Comparison of ENCODE assay signal across 22 cellular contexts in the genomic region with DNA sequence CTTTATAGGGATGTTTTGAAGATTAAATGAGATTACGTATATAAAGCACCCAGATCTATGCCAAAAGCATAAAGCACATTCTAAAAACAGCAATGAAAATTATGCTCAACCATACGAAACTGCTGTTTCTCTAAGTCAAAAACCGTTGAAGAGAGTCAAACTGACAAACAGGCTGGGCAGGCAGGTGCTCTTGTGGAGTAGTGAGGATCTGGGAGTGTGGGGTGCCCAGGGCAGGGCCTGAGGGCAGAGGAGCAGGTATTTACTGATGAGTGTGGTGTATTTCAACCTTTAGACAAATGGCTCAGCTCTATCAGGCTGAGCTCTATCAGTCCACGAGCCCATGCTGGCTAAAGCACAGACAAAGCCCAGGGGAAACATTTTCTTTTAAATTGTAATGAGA. TPM values are rescaled to one million over a fixed set of nuclear protein-coding genes. Genes with fewer than 3 reads are reported as not detected.
DNase-seq lines count a peak whose midpoint lies in the region; ATAC-seq, FAIRE-seq and TF ChIP-seq lines count a peak whose summit lies in the region.
"Had no signal": no experiment of that assay in that cellular context is flagged by ENCODE, and none has a peak within 500 bp of the region (broad histone marks: within the 10 kb centered on the region; RNA-seq: fewer than 3 reads in every experiment).

No MANE protein-coding gene starts in this region.

- no peak overlapping the region for H3K27ac ChIP-seq in H1 (ENCODE audit: low read depth, low read length)
- no peak overlapping the region for H3K27ac ChIP-seq in trophoblast cell (ENCODE audit: low read depth, low read length)
- no peak overlapping the region for H3K27ac ChIP-seq in psoas muscle
- H3K27ac ChIP-seq: BLaER1 treated with 17β-estradiol and CSF1 and Interleukin-3, amounts not matched to agents 10 nM and 100 nM; gastroesophageal sphincter; ovary; SK-N-MC had no signal

- no peaks in the 10 kb centered on the region for H3K23me2 ChIP-seq in H1 (ENCODE audit: low read depth, low read length)

- TF ChIP-seq POLR2A in H1 (IDR thresholded peaks at IDR 0.05; ENCODE audit: control extremely low read depth in 1 of 2, low read depth in 2 of 2, low read length in 2 of 2) = no peak

- DNase-seq in COLO668 (lab: John Stamatoyannopoulos, UW; ENCODE audit: unreplicated experiment) (peak; percentile 65), H1 (ENCODE audit: low read depth in 1 of 2, low spot score in 2 of 2) (no peak), trophoblast cell (peak; percentile 43 to 47), psoas muscle (no peak), NCI-H2081 (lab: John Stamatoyannopoulos, UW) (no peak)
- DNase-seq: activated CD4-positive, alpha-beta T cell treated with anti-CD3 and anti-CD28 coated beads, Interleukin-2, amount 50 U/mL, for 48 hours; activated CD4-positive, CD25-positive, alpha-beta regulatory T cell treated with anti-CD3 and anti-CD28 coated beads, Interleukin-2, amount 50 U/mL, for 72 hours; activated CD8-positive, alpha-beta memory T cell treated with anti-CD3 and anti-CD28 coated beads, Interleukin-2, amount 50 U/mL, for 48 hours; anterior cingulate cortex; COR-L47; NCI-H1048; NCI-H82; ovary; stimulated activated CD4-positive, alpha-beta T cell treated with anti-CD3 and anti-CD28 coated beads, Interleukin-2, amount 100 ng/mL, for 48 hours had no signal

- no peak for FAIRE-seq in H1 (lab: Jason Lieb, UNC)

- H2BK15ac ChIP-seq in H1 (ENCODE audit: low read length) = no peak overlapping the region

- H3K4me3 ChIP-seq in H1 (ENCODE audit: extremely low read depth in 1 of 4, insufficient read depth in 2 of 4, low read depth in 3 of 4, low read length in 4 of 4) (no peak overlapping the region), trophoblast cell (ENCODE audit: low read depth, low read length) (no peak overlapping the region), psoas muscle (no peak overlapping the region)
- H3K4me3 ChIP-seq: BLaER1 treated with 17β-estradiol and CSF1 and Interleukin-3, amounts not matched to agents 10 nM and 100 nM; gastroesophageal sphincter; lung; ovary; SK-N-MC; tibial artery had no signal

- H4K91ac ChIP-seq in H1 (replicated peaks; ENCODE audit: insufficient read length, low read length) (no peak overlapping the region), trophoblast cell (ENCODE audit: low read depth, low read length) (no peak overlapping the region)

- H3K14ac ChIP-seq in H1 (ENCODE audit: insufficient read length) = no peak overlapping the region
- H3K14ac ChIP-seq in trophoblast cell (ENCODE audit: low read length) = no peak overlapping the region

- ATAC-seq in HG02798 (IDR thresholded peaks at IDR 0.05; ENCODE audit: poor library complexity, unreplicated experiment) = peak; percentile 49
- no peak for ATAC-seq in HG03045 (IDR thresholded peaks at IDR 0.05; ENCODE audit: unreplicated experiment)
- no peak for ATAC-seq in psoas muscle
- ATAC-seq: activated naive CD4-positive, alpha-beta T cell treated with anti-CD3 and anti-CD28 coated beads, Interleukin-2, amount 50 U/mL, for 72 hours; gastroesophageal sphincter had no signal

- CTCF ChIA-PET in H1 (lab: Charles Lee; ENCODE audit: partially characterized antibody) = interaction anchor here (1.0 to 1.9 kb wide), 2 partner anchors 43 to 156 kb away, joined by 3 to 5 read pairs; no protein-coding TSS in a partner anchor

- H3K4ac ChIP-seq in H1 (replicated peaks; ENCODE audit: insufficient read length, low read depth, low read length) (no peak overlapping the region), trophoblast cell (ENCODE audit: low read depth, low read length) (no peak overlapping the region)

- no peak overlapping the region for H4K12ac ChIP-seq in trophoblast cell (ENCODE audit: low read depth, low read length)

- WGBS in H1 (ENCODE audit: extremely low coverage in 1 of 2, insufficient coverage in 1 of 2, insufficient read length in 1 of 2, insufficient replicate concordance in 2 of 2, low coverage in 1 of 2, low lambda C conversion rate in 2 of 2, missing lambda C conversion rate in 1 of 2), 2 experiments = 83% methylated on average over 4 of the region's 4 CpGs; no CpG with 5 or more reads in 1 of the 2 experiments
- WGBS in trophoblast cell (ENCODE audit: extremely low coverage, insufficient coverage, insufficient read length) = no CpG with 5 or more reads among the region's 4 CpGs
- 77 to 79% (median 78%) methylated on average over 4 of the region's 4 CpGs for WGBS in psoas muscle, 3 donors

- no peak overlapping the region for H2AFZ ChIP-seq in H1 (ENCODE audit: low read length)
- no peak overlapping the region for H2AFZ ChIP-seq in trophoblast cell (ENCODE audit: insufficient read depth, low read length, poor library complexity)

- H3K27me3 ChIP-seq in H1 (replicated peaks in 1 of 4; ENCODE audit: control insufficient read depth in 3 of 4, extremely low read depth in 1 of 4, insufficient read depth in 3 of 4, low read length in 3 of 4) = no peaks in the 10 kb centered on the region
- no peaks in the 10 kb centered on the region for H3K27me3 ChIP-seq in trophoblast cell (ENCODE audit: insufficient read depth, low read length)
- no peaks in the 10 kb centered on the region for H3K27me3 ChIP-seq in psoas muscle (ENCODE audit: insufficient read depth in 3 of 3, low read length in 2 of 3)
- H3K27me3 ChIP-seq: BLaER1 treated with 17β-estradiol and CSF1 and Interleukin-3, amounts not matched to agents 10 nM and 100 nM; gastroesophageal sphincter; ovary; tibial artery had no signal

- H3K23ac ChIP-seq in H1 (ENCODE audit: insufficient read length) = no peak overlapping the region
- H3K23ac ChIP-seq in trophoblast cell (ENCODE audit: low read length) = no peak overlapping the region

- H3K36me3 ChIP-seq in H1 (ENCODE audit: control insufficient read depth in 2 of 4, insufficient read depth in 4 of 4, low read length in 3 of 4) (peaks cover 0 to 4% (median 0%) of the 10 kb centered on the region in 4 experiments; a peak in 1 of 8 replicates), trophoblast cell (ENCODE audit: control insufficient read depth in 1 of 2, insufficient read depth in 2 of 2, low read length in 2 of 2) (peaks cover 2% of the 10 kb centered on the region in 2 experiments), psoas muscle (ENCODE audit: insufficient read depth in 1 of 2, low read depth in 1 of 2) (peaks cover 6 to 19% of the 10 kb centered on the region in 2 donors)
- H3K36me3 ChIP-seq: ovary had no signal

- no peak for TF ChIP-seq EP300 in H1 (IDR thresholded peaks at IDR 0.05; ENCODE audit: borderline replicate concordance in 1 of 2, low read depth in 2 of 2, low read length in 2 of 2)

- no peak overlapping the region for H2BK20ac ChIP-seq in H1 (ENCODE audit: low read length)

- no peak overlapping the region for H2BK120ac ChIP-seq in H1 (replicated peaks; ENCODE audit: low read depth, low read length)
- H2BK120ac ChIP-seq in trophoblast cell (ENCODE audit: insufficient read depth, low read length, poor library complexity) = no peak overlapping the region

- H4K8ac ChIP-seq in H1 (ENCODE audit: extremely low read depth, insufficient read depth, low read length) (no peak overlapping the region), trophoblast cell (ENCODE audit: low read depth, low read length) (no peak overlapping the region)

- no peak overlapping the region for H3K4me2 ChIP-seq in H1 (ENCODE audit: insufficient read depth in 1 of 2, low read depth in 2 of 2, low read length in 2 of 2)
- H3K4me2 ChIP-seq in trophoblast cell (ENCODE audit: low read length) = no peak overlapping the region
- H3K4me2 ChIP-seq: BLaER1 treated with 17β-estradiol and CSF1 and Interleukin-3, amounts not matched to agents 10 nM and 100 nM had no signal

- no peak overlapping the region for H3K18ac ChIP-seq in H1 (ENCODE audit: extremely low read depth, low read length)
- H3K18ac ChIP-seq in trophoblast cell (ENCODE audit: low read length) = no peak overlapping the region

- TF ChIP-seq RAD21 in H1 (IDR thresholded peaks at IDR 0.05 in 1 of 2, conservative IDR thresholded peaks at IDR 0.05 in 1 of 2; ENCODE audit: low read depth in 2 of 2, low read length in 2 of 2) = no peak

- no peak overlapping the region for H2BK12ac ChIP-seq in H1 (ENCODE audit: low read depth, low read length)
- no peak overlapping the region for H2BK12ac ChIP-seq in trophoblast cell (ENCODE audit: low read length)

- H3K56ac ChIP-seq in H1 (replicated peaks; ENCODE audit: insufficient read length, low read depth, low read length) = no peak overlapping the region

- POLR2A ChIA-PET in H1 (lab: Charles Lee; ENCODE audit: partially characterized antibody) = interaction anchor here (1.0 kb wide), 1 partner anchor 8 kb away, joined by 3 read pairs; no protein-coding TSS in a partner anchor

- no peak overlapping the region for H3K9ac ChIP-seq in H1 (replicated peaks in 1 of 4; ENCODE audit: extremely low read depth in 1 of 4, low read depth in 3 of 4, low read length in 3 of 4)
- no peak overlapping the region for H3K9ac ChIP-seq in trophoblast cell (ENCODE audit: low read length)
- H3K9ac ChIP-seq: BLaER1 treated with 17β-estradiol and CSF1 and Interleukin-3, amounts not matched to agents 10 nM and 100 nM had no signal

- H4K20me1 ChIP-seq in H1 (replicated peaks in 1 of 2; ENCODE audit: control insufficient read depth in 1 of 2, insufficient read depth in 2 of 2, low read length in 2 of 2) = peaks cover 0 to 5% of the 10 kb centered on the region in 2 experiments

- H3K9me3 ChIP-seq in H1 (ENCODE audit: insufficient read depth in 2 of 2, low read depth in 1 of 2, low read length in 1 of 2) (no peaks in the 10 kb centered on the region), trophoblast cell (ENCODE audit: insufficient read depth, low read depth, low read length) (no peaks in the 10 kb centered on the region), psoas muscle (no peaks in the 10 kb centered on the region)
- H3K9me3 ChIP-seq: BLaER1 treated with 17β-estradiol and CSF1 and Interleukin-3, amounts not matched to agents 10 nM and 100 nM; gastroesophageal sphincter; ovary; tibial artery had no signal

- intact Hi-C loops in psoas muscle (cut with DNase I) = loop anchor here in 1 of 2 donors (5.0 kb wide), 1 partner anchor 37 kb away; no protein-coding TSS in a partner anchor

- TF ChIP-seq CTCF in H1 (IDR thresholded peaks at IDR 0.05; ENCODE audit: control extremely low read depth in 1 of 3, insufficient read depth in 1 of 3, low read depth in 1 of 3, low read length in 3 of 3) (no peak), psoas muscle (IDR thresholded peaks at IDR 0.05) (no peak)

- H3K4me1 ChIP-seq in H1 (replicated peaks in 1 of 4; ENCODE audit: control insufficient read depth in 3 of 4, insufficient read depth in 4 of 4, low read length in 3 of 4) = peaks cover 5 to 24% (median 11%) of the 10 kb centered on the region in 4 experiments; a peak in 5 of 7 replicates
- H3K4me1 ChIP-seq in trophoblast cell (ENCODE audit: control insufficient read depth in 1 of 2, insufficient read depth in 2 of 2, low read length in 2 of 2) = peaks cover 5 to 10% of the 10 kb centered on the region in 2 experiments
- H3K4me1 ChIP-seq in psoas muscle = peaks cover 18% of the 10 kb centered on the region

- H4K5ac ChIP-seq in H1 (ENCODE audit: insufficient read length, low read depth, low read length) = no peak overlapping the region

- peak overlapping the region; percentile 39; the same call in 1 of the 2 replicates for H2AK5ac ChIP-seq in H1 (ENCODE audit: low read depth, low read length)
- H2AK5ac ChIP-seq in trophoblast cell (ENCODE audit: low read length) = no peak overlapping the region

- H2BK5ac ChIP-seq in H1 (ENCODE audit: low read depth, low read length) = no peak overlapping the region
- no peak overlapping the region for H2BK5ac ChIP-seq in trophoblast cell (ENCODE audit: low read depth, low read length, poor library complexity)

- H3K79me2 ChIP-seq in H1 (ENCODE audit: control insufficient read depth in 1 of 2, insufficient read depth in 2 of 2, low read length in 2 of 2) (no peaks in the 10 kb centered on the region), trophoblast cell (ENCODE audit: control insufficient read depth, insufficient read depth, low read length, poor library complexity) (no peaks in the 10 kb centered on the region)

- peaks cover 2% of the 10 kb centered on the region for H3K79me1 ChIP-seq in H1 (ENCODE audit: low read depth, low read length)
- no peaks in the 10 kb centered on the region for H3K79me1 ChIP-seq in trophoblast cell (ENCODE audit: low read length)

RNA-seq across cellular contexts. Expression of a gene that starts 40.4 kb away (rescaled TPM):
- total RNA-seq in H1 (2021; fragmentation: NEBNext Ultra II Directional; extraction: Animal tissue kit (Norgen Biotek cat#: 25700)) = 13.7 and 14.1 TPM in 2 replicates
- polyA plus RNA-seq in H1 (2011; rRNA removed) (2.1 and 2.2 TPM in 2 replicates), psoas muscle (1 to 10 TPM; 2.3 to 3.4 (median 2.9) TPM)
- polyA plus RNA-seq in H1 (2011; cell fraction: cytosol; rRNA removed) = 2.9 TPM
- 2.5 TPM for polyA plus RNA-seq in H1 (2011; cell fraction: nucleus; rRNA removed)
- polyA plus RNA-seq in H1 (2012, experiment 1 of 2) = 2.9 to 4.0 TPM (median 3.1 TPM) in 4 replicates
- polyA plus RNA-seq in H1 (2012, experiment 2 of 2) = 0.68 TPM
- polyA plus RNA-seq in H1 (2013, experiment 1 of 2) = 8.5 TPM
- 10.2 TPM for polyA plus RNA-seq in H1 (2013, experiment 2 of 2)
- polyA minus RNA-seq in H1 (2011; rRNA and poly(A)+ RNA removed) = 10.9 and 12.0 TPM in 2 replicates
- polyA minus RNA-seq in H1 (2011; cell fraction: cytosol; rRNA and poly(A)+ RNA removed) = 9.8 TPM
- 10.0 TPM for polyA minus RNA-seq in H1 (2011; cell fraction: nucleus; rRNA and poly(A)+ RNA removed)
- 31.0 and 31.5 TPM in 2 replicates for polyA plus RNA-seq in trophoblast cell (2013)
- 10 to 100 TPM; 21.0 to 35.7 (median 25.1) TPM for total RNA-seq in psoas muscle

Comparison
In these comparisons a context has a peak if more than half of its experiments do, and no peak if none do; other contexts are left out.
1. DNase-seq: peak in COLO668 (single experiment) and trophoblast cell (2 of 2); none in H1 (0 of 2), psoas muscle (0 of 2) and NCI-H2081 (0 of 2).